Comparison of ENCODE assay signal across 1 cellular context in genomic region chr2:54572636-54573531, GRCh38.
TF ChIP-seq lines count a peak whose summit lies in the region.

No MANE protein-coding gene starts in this region.

TF ChIP-seq in HepG2, 621 proteins besides CTCF, POLR2A, EP300 and RAD21 (continued from another document and continues in another):
- TF ChIP-seq RERE (CRISPR knock-in tag; IDR thresholded peaks at IDR 0.05; ENCODE audit: low read depth), result no peak
- 0 out of 2 replicates have a peak, but pooled peaks have one; percentile 51 for TF ChIP-seq ZNF510 (CRISPR knock-in tag; IDR thresholded peaks at IDR 0.05; ENCODE audit: low read depth)
- no peak for TF ChIP-seq ELF4 (CRISPR knock-in tag; IDR thresholded peaks at IDR 0.05; ENCODE audit: borderline replicate concordance)
- TF ChIP-seq ZNF512 (CRISPR knock-in tag; IDR thresholded peaks at IDR 0.05), result no peak
- TF ChIP-seq NFIB (CRISPR knock-in tag; IDR thresholded peaks at IDR 0.05; ENCODE audit: borderline replicate concordance), result no peak
- TF ChIP-seq NCOR1 (IDR thresholded peaks at IDR 0.05; ENCODE audit: borderline replicate concordance, low read length), result 0 out of 2 replicates have a peak, but pooled peaks have one; percentile 7
- no peak for TF ChIP-seq CC2D1A (CRISPR knock-in tag; IDR thresholded peaks at IDR 0.05)
- no peak; the same call in 1 of the 2 replicates for TF ChIP-seq ZSCAN12 (CRISPR knock-in tag; IDR thresholded peaks at IDR 0.05)
- 0 out of 2 replicates have a peak, but pooled peaks have one; percentile 65 for TF ChIP-seq ZNF670 (CRISPR knock-in tag; IDR thresholded peaks at IDR 0.05; ENCODE audit: borderline replicate concordance)
- no peak for TF ChIP-seq ZNF597 (CRISPR knock-in tag; IDR thresholded peaks at IDR 0.05)
- no peak for TF ChIP-seq ZNF891 (CRISPR knock-in tag; IDR thresholded peaks at IDR 0.05)
- TF ChIP-seq KAT2B (IDR thresholded peaks at IDR 0.05; ENCODE audit: borderline replicate concordance, low read depth, low read length), result no peak
- TF ChIP-seq CHD4 (IDR thresholded peaks at IDR 0.05; ENCODE audit: borderline replicate concordance, low read length), result 0 out of 2 replicates have a peak, but pooled peaks have one; percentile 7
- no peak for TF ChIP-seq ZNF720 (CRISPR knock-in tag; IDR thresholded peaks at IDR 0.05)
- TF ChIP-seq PHF8 (CRISPR knock-in tag; IDR thresholded peaks at IDR 0.05), result no peak
- no peak for TF ChIP-seq TBL1XR1 (IDR thresholded peaks at IDR 0.05; ENCODE audit: borderline replicate concordance, low read length, partially characterized antibody)
- 0 out of 2 replicates have a peak, but pooled peaks have one; percentile 4 for TF ChIP-seq ONECUT2 (CRISPR knock-in tag; IDR thresholded peaks at IDR 0.05)
- no peak for TF ChIP-seq KLF9 (CRISPR knock-in tag; IDR thresholded peaks at IDR 0.05; ENCODE audit: low read depth)
- no peak; the same call in 1 of the 2 replicates for TF ChIP-seq RELA (CRISPR knock-in tag; IDR thresholded peaks at IDR 0.05)
- no peak for TF ChIP-seq ZNF180 (CRISPR knock-in tag; IDR thresholded peaks at IDR 0.05; ENCODE audit: borderline replicate concordance, low read depth)
- TF ChIP-seq GZF1 (CRISPR knock-in tag; IDR thresholded peaks at IDR 0.05), result no peak
- TF ChIP-seq E2F2 (CRISPR knock-in tag; IDR thresholded peaks at IDR 0.05; ENCODE audit: borderline replicate concordance), result no peak
- no peak for TF ChIP-seq TAF1 (CRISPR knock-in tag; IDR thresholded peaks at IDR 0.05)
- TF ChIP-seq RNF2 (conservative IDR thresholded peaks at IDR 0.05; ENCODE audit: low read depth), result no peak
- no peak for TF ChIP-seq JDP2 (CRISPR knock-in tag; IDR thresholded peaks at IDR 0.05; ENCODE audit: borderline replicate concordance)
- no peak for TF ChIP-seq ERF (CRISPR knock-in tag; IDR thresholded peaks at IDR 0.05)
- TF ChIP-seq MAFK (conservative IDR thresholded peaks at IDR 0.05 in 1 of 2, IDR thresholded peaks at IDR 0.05 in 1 of 2; ENCODE audit: low read length in 2 of 2), result no peak
- TF ChIP-seq MAZ (IDR thresholded peaks at IDR 0.05; ENCODE audit: borderline replicate concordance, low read depth, low read length), result no peak
- no peak for TF ChIP-seq MAZ (CRISPR knock-in tag; IDR thresholded peaks at IDR 0.05; ENCODE audit: low read depth)
- TF ChIP-seq ZFP1 (CRISPR knock-in tag; IDR thresholded peaks at IDR 0.05), result no peak
- no peak for TF ChIP-seq ZNF644 (CRISPR knock-in tag; IDR thresholded peaks at IDR 0.05; ENCODE audit: low read depth)
- TF ChIP-seq ZFP36L2 (CRISPR knock-in tag; IDR thresholded peaks at IDR 0.05), result no peak
- no peak for TF ChIP-seq ZNF382 (CRISPR knock-in tag; IDR thresholded peaks at IDR 0.05; ENCODE audit: borderline replicate concordance)
- no peak for TF ChIP-seq ZFP36L1 (CRISPR knock-in tag; IDR thresholded peaks at IDR 0.05)
- no peak for TF ChIP-seq DR1 (CRISPR knock-in tag; IDR thresholded peaks at IDR 0.05)
- TF ChIP-seq ZNF275 (CRISPR knock-in tag; IDR thresholded peaks at IDR 0.05; ENCODE audit: borderline replicate concordance), result no peak
- no peak for TF ChIP-seq MNT (IDR thresholded peaks at IDR 0.05)
- TF ChIP-seq ZNF101 (CRISPR knock-in tag; IDR thresholded peaks at IDR 0.05; ENCODE audit: borderline replicate concordance, low read depth), result no peak
- TF ChIP-seq ZBTB39 (CRISPR knock-in tag; IDR thresholded peaks at IDR 0.05), result 0 out of 2 replicates have a peak, but pooled peaks have one; percentile 6
- TF ChIP-seq NONO (IDR thresholded peaks at IDR 0.05), result no peak
- TF ChIP-seq NONO (CRISPR knock-in tag; conservative IDR thresholded peaks at IDR 0.05), result no peak
- no peak for TF ChIP-seq TFDP1 (CRISPR knock-in tag; IDR thresholded peaks at IDR 0.05; ENCODE audit: borderline replicate concordance)
- TF ChIP-seq BCL6 (CRISPR knock-in tag; IDR thresholded peaks at IDR 0.05), result no peak
- TF ChIP-seq SAP130 (CRISPR knock-in tag; IDR thresholded peaks at IDR 0.05; ENCODE audit: low read depth), result peak; percentile 5; the same call in 1 of the 2 replicates
- peak; percentile 18; the same call in 1 of the 2 replicates for TF ChIP-seq RXRA (CRISPR knock-in tag; IDR thresholded peaks at IDR 0.05)
- TF ChIP-seq MEF2D (CRISPR knock-in tag; IDR thresholded peaks at IDR 0.05), result no peak; the same call in 1 of the 2 replicates
- TF ChIP-seq SOX6 (IDR thresholded peaks at IDR 0.05), result no peak
- 0 out of 2 replicates have a peak, but pooled peaks have one; percentile 22 for TF ChIP-seq SOX6 (CRISPR knock-in tag; IDR thresholded peaks at IDR 0.05)
- TF ChIP-seq ZNF562 (CRISPR knock-in tag; IDR thresholded peaks at IDR 0.05; ENCODE audit: borderline replicate concordance), result no peak
- no peak for TF ChIP-seq XBP1 (CRISPR knock-in tag; IDR thresholded peaks at IDR 0.05)
- TF ChIP-seq TFDP2 (CRISPR knock-in tag; IDR thresholded peaks at IDR 0.05), result no peak
- no peak for TF ChIP-seq HMGA1 (CRISPR knock-in tag; conservative IDR thresholded peaks at IDR 0.05)
- no peak for TF ChIP-seq ZNF7 (CRISPR knock-in tag; IDR thresholded peaks at IDR 0.05)
- TF ChIP-seq SMARCC2 (IDR thresholded peaks at IDR 0.05), result no peak
- no peak for TF ChIP-seq NCOA1 (CRISPR knock-in tag; IDR thresholded peaks at IDR 0.05)
- TF ChIP-seq REL (CRISPR knock-in tag; conservative IDR thresholded peaks at IDR 0.05), result no peak
- TF ChIP-seq REXO4 (CRISPR knock-in tag; IDR thresholded peaks at IDR 0.05; ENCODE audit: borderline replicate concordance), result no peak
